ENCODE assay signal across 8 cellular contexts in the genomic region with DNA sequence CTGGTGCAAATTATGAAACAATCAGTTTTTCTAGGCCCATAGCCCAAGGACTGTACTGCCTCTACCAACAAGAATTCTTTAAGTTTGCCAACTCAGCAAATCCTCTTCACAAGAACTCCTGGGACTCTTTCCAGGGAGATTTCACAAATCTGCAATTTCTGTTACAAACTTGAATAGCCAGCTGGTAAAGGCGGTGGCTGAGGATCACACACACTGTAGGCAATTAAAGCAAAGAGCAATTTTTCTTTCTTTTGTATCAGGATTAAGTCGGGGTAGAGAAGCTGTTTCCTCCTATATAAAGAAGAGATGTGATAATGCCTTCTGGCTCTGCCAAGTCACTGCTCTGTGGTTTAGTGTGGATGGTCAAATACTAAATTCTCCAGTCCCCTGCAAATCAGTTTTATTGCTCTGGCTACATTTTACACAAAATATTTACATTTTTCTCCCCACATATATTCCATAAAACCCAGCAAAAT. TPM values are rescaled to one million over a fixed set of nuclear protein-coding genes. Genes with fewer than 3 reads are reported as not detected.
DNase-seq lines count a peak whose midpoint lies in the region; ATAC-seq, FAIRE-seq and TF ChIP-seq lines count a peak whose summit lies in the region.

No MANE protein-coding gene starts in this region.

- H3K36me3 Mint-ChIP-seq in astrocyte (ENCODE audit: low read depth, unreplicated experiment), result peaks cover 7% of the 10 kb centered on the region

- no peak for FAIRE-seq in astrocyte (lab: Jason Lieb, UNC)

- peaks cover 18% of the 10 kb centered on the region for H3K4me1 ChIP-seq in astrocyte (ENCODE audit: insufficient read depth, low read length)

- peak overlapping the region; percentile 96 for H3K4me2 ChIP-seq in astrocyte (ENCODE audit: low read length)

- peaks cover 3% of the 10 kb centered on the region for H3K4me1 Mint-ChIP-seq in astrocyte (ENCODE audit: low read depth, unreplicated experiment)

- H3K9ac ChIP-seq in astrocyte (ENCODE audit: low read length), result peak overlapping the region; percentile 67

- H3K27me3 ChIP-seq in BJ (ENCODE audit: control insufficient read depth, insufficient read depth, low read length) (peaks cover 3% of the 10 kb centered on the region; the same call in 1 of the 2 replicates), astrocyte (ENCODE audit: insufficient read depth, low read length) (peaks cover 3% of the 10 kb centered on the region)

- POLR2A ChIA-PET in BJ (lab: Charles Lee), result interaction anchor here (0.6 to 0.7 kb wide), 2 partner anchors 9 to 12 kb away, joined by 3 read pairs; no protein-coding TSS in a partner anchor

- H4K20me1 ChIP-seq in astrocyte (ENCODE audit: insufficient read depth, low read length), result peaks cover 26% of the 10 kb centered on the region

- ATAC-seq in HG02588 (IDR thresholded peaks at IDR 0.05; ENCODE audit: unreplicated experiment) (no peak), GM21526 (IDR thresholded peaks at IDR 0.05; ENCODE audit: low FRiP score, unreplicated experiment) (no peak)

- TF ChIP-seq CTCF in BJ (IDR thresholded peaks at IDR 0.05; ENCODE audit: insufficient read depth, low read depth, low read length) (no peak), astrocyte (IDR thresholded peaks at IDR 0.05; ENCODE audit: insufficient read depth, low read depth, low read length) (no peak)

- peak overlapping the region; percentile 93 for H3K27ac Mint-ChIP-seq in astrocyte (ENCODE audit: unreplicated experiment)

- H3K4me3 ChIP-seq in BJ (ENCODE audit: low read depth, low read length) (no peak overlapping the region), astrocyte (ENCODE audit: insufficient read depth, low read depth, low read length) (peak overlapping the region; percentile 98)

- H3K79me2 ChIP-seq in astrocyte (ENCODE audit: insufficient read depth, low read length), result peaks cover 41% of the 10 kb centered on the region

- H3K4me3 Mint-ChIP-seq in astrocyte (ENCODE audit: unreplicated experiment), result peak overlapping the region; percentile 99

- no peaks in the 10 kb centered on the region for H3K9me3 ChIP-seq in KOPT-K1 (ENCODE audit: insufficient read depth, low read length, poor library complexity, severe bottlenecking)
- H3K9me3 ChIP-seq in astrocyte (ENCODE audit: insufficient read depth, low read depth, low read length), result no peaks in the 10 kb centered on the region

- CTCF ChIA-PET in BJ (lab: Yijun Ruan, JAX), result interaction anchor here (0.9 to 2.8 kb wide), 3 partner anchors 35 to 95 kb away, joined by 3 to 17 read pairs (median 5); a partner anchor contains a TSS

- DNase-seq in BJ (ENCODE audit: low read depth) (peak; percentile 74), astrocyte (ENCODE audit: low read depth) (peak; percentile 91), iris pigment epithelial cell (ENCODE audit: low read depth) (peak; percentile 94), stromal cell of bone marrow (ENCODE audit: low read depth) (peak; percentile 95), SKM-1 treated with dmso at 0.1 percent for 144 hours (lab: John Stamatoyannopoulos, UW; ENCODE audit: unreplicated experiment) (no peak)

- H3K9me3 Mint-ChIP-seq in astrocyte (ENCODE audit: unreplicated experiment), result no peaks in the 10 kb centered on the region

- no peak overlapping the region for H2AFZ ChIP-seq in astrocyte (ENCODE audit: low read depth, low read length)

- H3K36me3 ChIP-seq in BJ (ENCODE audit: control insufficient read depth, insufficient read depth, low read length) (no peaks in the 10 kb centered on the region), KOPT-K1 (ENCODE audit: insufficient read depth, low read length) (peaks cover 13% of the 10 kb centered on the region; the same call in 1 of the 2 replicates), astrocyte (ENCODE audit: insufficient read depth, low read length) (peaks cover 2% of the 10 kb centered on the region)

- H3K27me3 Mint-ChIP-seq in astrocyte (ENCODE audit: low read depth, unreplicated experiment), result no peaks in the 10 kb centered on the region

- H3K27ac ChIP-seq in KOPT-K1 (ENCODE audit: low read depth, low read length, poor library complexity, severe bottlenecking) (peak overlapping the region; percentile 3), astrocyte (ENCODE audit: low read depth, low read length) (peak overlapping the region; percentile 69)

RNA-seq across cellular contexts. Expression of a gene that starts 1.7 kb away (rescaled TPM):
- polyA plus RNA-seq in BJ (2011; rRNA removed), result 43.8 and 71.7 TPM in 2 replicates
- 27.1 and 28.8 TPM in 2 replicates for polyA minus RNA-seq in BJ (2011; rRNA and poly(A)+ RNA removed)
- 62.7 and 68.2 TPM in 2 replicates for total RNA-seq in astrocyte
